In genomic region chr11:64568041-64568571, GRCh38 we compare ENCODE assay signal across 14 cellular contexts. TPM values are rescaled to one million over a fixed set of nuclear protein-coding genes. Genes with fewer than 3 reads are reported as not detected.
"Had no signal": no experiment of that assay in that cellular context is flagged by ENCODE, and none has a peak within 500 bp of the region (broad histone marks: within the 10 kb centered on the region; RNA-seq: fewer than 3 reads in every experiment).

No MANE protein-coding gene starts in this region.

- H3K4me3 ChIP-seq: mucosa of descending colon, pancreas, upper lobe of left lung had no signal

- H3K36me3 ChIP-seq: pancreas, upper lobe of left lung had no signal

- FAIRE-seq: pancreas had no signal

- DNase-seq: activated B cell treated with CpG ODN at 0.5 μM for 24 hours; activated CD4-positive, alpha-beta T cell treated with anti-CD3 and anti-CD28 coated beads, Interleukin-2, amount 10 ng/mL, durations not matched to agents 7 days and 5 days; activated naive CD4-positive, alpha-beta T cell; effector memory CD4-positive, alpha-beta T cell; foreskin melanocyte; immature natural killer cell; left cardiac atrium; mucosa of descending colon; naive thymus-derived CD4-positive, alpha-beta T cell; stimulated activated naive B cell treated with anti-CD40 and anti-IgM and Interleukin-4, amounts not matched to agents 10 μg/mL and 1 μg/mL and 100 μg/mL, for 72 hours; T-helper 17 cell had no signal

- H3K27me3 ChIP-seq: pancreas, upper lobe of left lung had no signal

- H3K27ac ChIP-seq: upper lobe of left lung had no signal

- H3K9me3 ChIP-seq: mucosa of descending colon, pancreas, upper lobe of left lung had no signal

RNA-seq across cellular contexts. Expression of gene SLC22A11, which starts 12.4 kb away (rescaled TPM):
- total RNA-seq: activated B cell treated with CpG ODN at 0.5 μM for 24 hours; activated CD4-positive, alpha-beta T cell treated with anti-CD3 and anti-CD28 coated beads, Interleukin-2, amount 10 ng/mL, durations not matched to agents 7 days and 5 days; fibroblast of lung; left cardiac atrium; naive thymus-derived CD4-positive, alpha-beta T cell; T-helper 17 cell; upper lobe of left lung had no signal
- polyA plus RNA-seq: fibroblast of lung; immature natural killer cell; naive thymus-derived CD4-positive, alpha-beta T cell had no signal

RNA-seq across cellular contexts. Expression of gene SLC22A12, which starts 22.9 kb away (rescaled TPM):
- total RNA-seq: activated B cell treated with CpG ODN at 0.5 μM for 24 hours; activated CD4-positive, alpha-beta T cell treated with anti-CD3 and anti-CD28 coated beads, Interleukin-2, amount 10 ng/mL, durations not matched to agents 7 days and 5 days; fibroblast of lung; left cardiac atrium; mucosa of descending colon; naive thymus-derived CD4-positive, alpha-beta T cell; pancreas; T-helper 17 cell; upper lobe of left lung had no signal
- polyA plus RNA-seq: fibroblast of lung; immature natural killer cell; naive thymus-derived CD4-positive, alpha-beta T cell; pancreas had no signal
